1 cellular context compared by ENCODE assay signal in the genomic region with DNA sequence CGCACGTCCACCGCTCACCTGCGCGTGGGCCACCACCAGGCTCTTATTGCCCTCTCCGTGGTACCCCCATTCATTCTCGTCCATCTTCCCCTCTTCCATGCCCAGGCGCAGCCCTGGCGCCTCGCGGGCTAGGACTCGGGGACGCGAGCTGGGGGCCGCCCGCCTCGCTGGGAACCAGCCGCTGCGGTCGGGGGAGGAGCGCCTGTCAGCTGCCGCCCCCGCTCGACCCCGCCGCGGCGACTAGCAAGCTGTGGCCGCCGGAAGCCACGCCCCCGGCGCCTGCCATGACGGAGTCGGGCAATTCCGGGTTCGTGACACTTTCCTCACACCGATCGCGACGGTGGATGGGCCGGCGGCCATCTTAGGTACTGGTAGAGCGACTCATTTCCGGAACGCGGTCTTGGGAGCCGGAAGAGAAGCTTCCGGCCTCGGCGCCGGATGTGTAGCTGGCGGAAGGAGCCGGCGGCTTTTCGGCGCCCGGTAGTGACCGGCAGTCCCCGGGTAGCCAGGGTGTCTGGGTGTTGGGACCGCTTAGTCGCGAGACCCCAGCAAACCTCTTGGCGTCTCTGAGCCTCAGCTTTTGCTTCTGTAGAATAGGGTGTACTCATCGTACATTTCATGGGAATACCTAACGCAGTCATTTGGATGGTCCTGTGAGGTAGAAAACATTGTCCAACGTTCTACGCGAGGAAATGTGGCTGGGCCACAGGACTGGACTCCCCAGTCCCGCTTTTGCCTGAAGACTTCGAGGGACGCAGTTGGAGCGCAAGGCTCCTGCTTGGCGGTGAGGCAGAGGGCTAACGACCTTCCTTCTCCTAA.
TF ChIP-seq lines count a peak whose summit lies in the region.

A gene with protein sequence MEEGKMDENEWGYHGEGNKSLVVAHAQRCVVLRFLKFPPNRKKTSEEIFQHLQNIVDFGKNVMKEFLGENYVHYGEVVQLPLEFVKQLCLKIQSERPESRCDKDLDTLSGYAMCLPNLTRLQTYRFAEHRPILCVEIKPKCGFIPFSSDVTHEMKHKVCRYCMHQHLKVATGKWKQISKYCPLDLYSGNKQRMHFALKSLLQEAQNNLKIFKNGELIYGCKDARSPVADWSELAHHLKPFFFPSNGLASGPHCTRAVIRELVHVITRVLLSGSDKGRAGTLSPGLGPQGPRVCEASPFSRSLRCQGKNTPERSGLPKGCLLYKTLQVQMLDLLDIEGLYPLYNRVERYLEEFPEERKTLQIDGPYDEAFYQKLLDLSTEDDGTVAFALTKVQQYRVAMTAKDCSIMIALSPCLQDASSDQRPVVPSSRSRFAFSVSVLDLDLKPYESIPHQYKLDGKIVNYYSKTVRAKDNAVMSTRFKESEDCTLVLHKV (minus strand): TSS at position 242 of the 819 bp plus-strand sequence. CDS start 143 bp downstream, at position 99.

TF ChIP-seq in SK-N-SH, 30 proteins besides CTCF, POLR2A, EP300 and RAD21 (continued from another document):
- TF ChIP-seq SIN3A (IDR thresholded peaks at IDR 0.05; ENCODE audit: borderline replicate concordance, low read depth, low read length): peak; percentile 73; the same call in 1 of the 2 replicates
- TF ChIP-seq, protein P1, sequence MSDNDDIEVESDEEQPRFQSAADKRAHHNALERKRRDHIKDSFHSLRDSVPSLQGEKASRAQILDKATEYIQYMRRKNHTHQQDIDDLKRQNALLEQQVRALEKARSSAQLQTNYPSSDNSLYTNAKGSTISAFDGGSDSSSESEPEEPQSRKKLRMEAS (IDR thresholded peaks at IDR 0.05; ENCODE audit: low read depth): peak; percentile 85
- TF ChIP-seq GATA2 (CRISPR knock-in tag; IDR thresholded peaks at IDR 0.05): no peak
- TF ChIP-seq FOXM1 (IDR thresholded peaks at IDR 0.05; ENCODE audit: low read depth): no peak
- TF ChIP-seq TEAD4 (IDR thresholded peaks at IDR 0.05; ENCODE audit: borderline replicate concordance, insufficient read depth): no peak
- TF ChIP-seq ELF1 (IDR thresholded peaks at IDR 0.05): peak; percentile 99
- peak; percentile 75 for TF ChIP-seq CHD2 (IDR thresholded peaks at IDR 0.05; ENCODE audit: low read length, partially characterized antibody)
- 0 out of 2 replicates have a peak, but pooled peaks have one; percentile 12 for TF ChIP-seq JUND (IDR thresholded peaks at IDR 0.05)
- TF ChIP-seq FOSL2 (IDR thresholded peaks at IDR 0.05; ENCODE audit: borderline replicate concordance, low read depth): peak; percentile 45; the same call in 1 of the 2 replicates
- TF ChIP-seq, protein P2, sequence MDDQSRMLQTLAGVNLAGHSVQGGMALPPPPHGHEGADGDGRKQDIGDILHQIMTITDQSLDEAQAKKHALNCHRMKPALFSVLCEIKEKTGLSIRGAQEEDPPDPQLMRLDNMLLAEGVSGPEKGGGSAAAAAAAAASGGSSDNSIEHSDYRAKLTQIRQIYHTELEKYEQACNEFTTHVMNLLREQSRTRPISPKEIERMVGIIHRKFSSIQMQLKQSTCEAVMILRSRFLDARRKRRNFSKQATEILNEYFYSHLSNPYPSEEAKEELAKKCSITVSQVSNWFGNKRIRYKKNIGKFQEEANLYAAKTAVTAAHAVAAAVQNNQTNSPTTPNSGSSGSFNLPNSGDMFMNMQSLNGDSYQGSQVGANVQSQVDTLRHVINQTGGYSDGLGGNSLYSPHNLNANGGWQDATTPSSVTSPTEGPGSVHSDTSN (IDR thresholded peaks at IDR 0.05): peak; percentile 53
- no peak for TF ChIP-seq RCOR1 (IDR thresholded peaks at IDR 0.05; ENCODE audit: low read length)
- TF ChIP-seq YY1 (IDR thresholded peaks at IDR 0.05; ENCODE audit: low read depth): peak; percentile 99
- TF ChIP-seq, protein P3, sequence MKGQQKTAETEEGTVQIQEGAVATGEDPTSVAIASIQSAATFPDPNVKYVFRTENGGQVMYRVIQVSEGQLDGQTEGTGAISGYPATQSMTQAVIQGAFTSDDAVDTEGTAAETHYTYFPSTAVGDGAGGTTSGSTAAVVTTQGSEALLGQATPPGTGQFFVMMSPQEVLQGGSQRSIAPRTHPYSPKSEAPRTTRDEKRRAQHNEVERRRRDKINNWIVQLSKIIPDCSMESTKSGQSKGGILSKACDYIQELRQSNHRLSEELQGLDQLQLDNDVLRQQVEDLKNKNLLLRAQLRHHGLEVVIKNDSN (IDR thresholded peaks at IDR 0.05; ENCODE audit: borderline replicate concordance, low read depth): no peak
- TF ChIP-seq, protein P4, sequence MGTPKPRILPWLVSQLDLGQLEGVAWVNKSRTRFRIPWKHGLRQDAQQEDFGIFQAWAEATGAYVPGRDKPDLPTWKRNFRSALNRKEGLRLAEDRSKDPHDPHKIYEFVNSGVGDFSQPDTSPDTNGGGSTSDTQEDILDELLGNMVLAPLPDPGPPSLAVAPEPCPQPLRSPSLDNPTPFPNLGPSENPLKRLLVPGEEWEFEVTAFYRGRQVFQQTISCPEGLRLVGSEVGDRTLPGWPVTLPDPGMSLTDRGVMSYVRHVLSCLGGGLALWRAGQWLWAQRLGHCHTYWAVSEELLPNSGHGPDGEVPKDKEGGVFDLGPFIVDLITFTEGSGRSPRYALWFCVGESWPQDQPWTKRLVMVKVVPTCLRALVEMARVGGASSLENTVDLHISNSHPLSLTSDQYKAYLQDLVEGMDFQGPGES (IDR thresholded peaks at IDR 0.05; ENCODE audit: low read depth, low read length): no peak
- TF ChIP-seq NFIC (IDR thresholded peaks at IDR 0.05; ENCODE audit: borderline replicate concordance): no peak
- no peak for TF ChIP-seq NRF1 (IDR thresholded peaks at IDR 0.05; ENCODE audit: low read depth, low read length)
- TF ChIP-seq MXI1 (IDR thresholded peaks at IDR 0.05; ENCODE audit: low read depth, low read length): peak; percentile 79
- TF ChIP-seq GABPA (IDR thresholded peaks at IDR 0.05; ENCODE audit: low read depth): peak; percentile 99
- TF ChIP-seq, protein P5, sequence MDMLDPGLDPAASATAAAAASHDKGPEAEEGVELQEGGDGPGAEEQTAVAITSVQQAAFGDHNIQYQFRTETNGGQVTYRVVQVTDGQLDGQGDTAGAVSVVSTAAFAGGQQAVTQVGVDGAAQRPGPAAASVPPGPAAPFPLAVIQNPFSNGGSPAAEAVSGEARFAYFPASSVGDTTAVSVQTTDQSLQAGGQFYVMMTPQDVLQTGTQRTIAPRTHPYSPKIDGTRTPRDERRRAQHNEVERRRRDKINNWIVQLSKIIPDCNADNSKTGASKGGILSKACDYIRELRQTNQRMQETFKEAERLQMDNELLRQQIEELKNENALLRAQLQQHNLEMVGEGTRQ (IDR thresholded peaks at IDR 0.05; ENCODE audit: borderline replicate concordance, low read depth, low read length): no peak
- peak; percentile 38; the same call in 1 of the 2 replicates for TF ChIP-seq RXRA (IDR thresholded peaks at IDR 0.05; ENCODE audit: borderline replicate concordance, low read depth)
- TF ChIP-seq MEF2A (IDR thresholded peaks at IDR 0.05; ENCODE audit: borderline replicate concordance, low read depth): no peak
